In the genomic region with DNA sequence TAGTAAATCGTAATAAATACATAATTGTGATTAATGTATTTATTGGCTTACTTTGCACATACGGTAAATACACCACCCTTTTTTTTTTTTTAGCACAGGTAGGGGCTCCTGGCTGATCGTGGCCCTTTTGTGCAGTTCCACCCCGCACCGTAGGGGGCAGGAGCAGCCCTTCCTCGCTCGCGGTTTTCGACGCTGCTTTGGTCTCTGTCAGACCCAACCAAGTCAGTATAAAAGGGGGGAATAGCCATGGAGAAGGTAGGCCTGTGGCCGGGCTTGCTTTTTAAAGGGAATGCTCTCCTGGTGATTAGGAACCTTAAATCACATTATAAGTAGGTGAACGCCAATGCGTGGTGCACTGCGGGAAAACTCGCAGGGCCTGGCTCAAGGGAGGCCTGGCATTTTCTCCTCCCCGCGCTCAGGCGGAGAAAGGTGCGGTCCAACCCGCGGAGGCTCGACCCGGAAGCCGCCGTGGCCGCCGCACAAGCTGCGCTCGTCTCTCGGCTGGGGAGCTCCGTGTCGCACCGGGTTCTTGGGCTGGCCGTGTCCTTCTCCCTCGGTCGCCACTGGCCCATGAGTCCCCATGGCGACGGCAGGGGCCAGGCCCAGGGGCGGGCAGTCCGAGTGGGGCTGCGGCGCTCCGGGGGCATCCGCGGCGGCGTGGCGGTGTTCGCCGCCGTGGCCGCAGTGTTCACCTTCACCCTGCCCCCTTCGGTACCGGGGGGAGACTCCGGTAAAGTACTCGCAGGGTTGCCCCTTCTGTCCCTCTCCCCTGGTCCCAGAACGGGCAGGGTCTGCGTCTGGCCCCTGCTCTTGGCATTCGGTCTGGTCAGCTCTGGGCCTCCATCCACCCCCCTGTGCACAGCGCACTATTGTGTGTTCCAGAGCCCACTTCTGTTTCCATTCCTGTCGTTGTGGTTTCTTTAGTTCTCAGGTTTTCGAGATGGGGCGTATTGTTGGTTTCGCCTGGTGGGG, we compare ENCODE assay signal across 8 cellular contexts. TPM values are rescaled to one million over a fixed set of nuclear protein-coding genes. Genes with fewer than 3 reads are reported as not detected.
DNase-seq lines count a peak whose midpoint lies in the region; TF ChIP-seq lines count a peak whose summit lies in the region.

A gene (plus strand): TSS at position 454 of the 972 bp plus-strand sequence. CDS start 117 bp downstream, at position 571.

- peak within 1 kb of the TSS; percentile 91 for H3K27ac Mint-ChIP-seq in Caco-2 (ENCODE audit: unreplicated experiment)

- peak within 1 kb of the TSS; percentile 69 for H2BK120ac ChIP-seq in mesenchymal stem cell (ENCODE audit: low read depth, low read length)

- peaks cover 7% of the 10 kb centered on the region for H3K4me1 Mint-ChIP-seq in Caco-2 (ENCODE audit: low read depth, unreplicated experiment)

- H3K27me3 Mint-ChIP-seq in Caco-2 (ENCODE audit: insufficient read depth, unreplicated experiment) = no peaks in the 10 kb centered on the region

- TF ChIP-seq CTCF in Caco-2 (IDR thresholded peaks at IDR 0.05; ENCODE audit: insufficient read depth in 1 of 2, low read depth in 1 of 2, low read length in 1 of 2, severe bottlenecking in 1 of 2, unreplicated experiment in 1 of 2) (peak; percentile 87 to 89), GM20000 (IDR thresholded peaks at IDR 0.05; ENCODE audit: extremely low read depth, missing control alignments) (peak; percentile 81)

- H4K91ac ChIP-seq in mesenchymal stem cell (ENCODE audit: low read length) = peak within 1 kb of the TSS; percentile 95

- H3K14ac ChIP-seq in mesenchymal stem cell (ENCODE audit: low read length in 2 of 2) = peak within 1 kb of the TSS; percentile 41 to 98

- DNase-seq in Caco-2 (peak; percentile 90 to 95), GM20000 (ENCODE audit: low spot score) (peak; percentile 93), HT-29 (ENCODE audit: low spot score) (peak; percentile 90), mesenchymal stem cell (peak; percentile 91)
- DNase-seq in NK-92 treated with Interleukin-12 subunit alpha and Interleukin-12 subunit beta, amount 100 ng/mL, for 24 hours (lab: John Stamatoyannopoulos, UW) = peak; percentile 71
- DNase-seq in activated CD8-positive, alpha-beta memory T cell treated with anti-CD3 and anti-CD28 coated beads for 4 hours (ENCODE audit: low read depth in 2 of 2) = peak; percentile 82 to 85
- DNase-seq in stimulated activated CD8-positive, alpha-beta memory T cell treated with anti-CD3 and anti-CD28 coated beads, Interleukin-12 subunit alpha, Interleukin-12 subunit beta, amount 100 ng/mL, for 4 hours (ENCODE audit: low read depth) = peak; percentile 80

- peak within 1 kb of the TSS; percentile 82 to 94 for H3K18ac ChIP-seq in mesenchymal stem cell (ENCODE audit: low read depth in 1 of 2, low read length in 2 of 2)

- H3K4ac ChIP-seq in mesenchymal stem cell (ENCODE audit: low read depth in 1 of 2, low read length in 2 of 2) = peak within 1 kb of the TSS; percentile 94 to 95

- H2BK15ac ChIP-seq in mesenchymal stem cell (ENCODE audit: low read depth, poor library complexity, severe bottlenecking) = peak within 1 kb of the TSS; percentile 82

- peak within 1 kb of the TSS; percentile 99 for H3K9ac ChIP-seq in endocrine pancreas (ENCODE audit: control insufficient read depth, insufficient read depth, low read length)
- H3K9ac ChIP-seq in mesenchymal stem cell (ENCODE audit: low read length) = peak within 1 kb of the TSS; percentile 97

- H3K9me3 Mint-ChIP-seq in Caco-2 (ENCODE audit: unreplicated experiment) = no peaks in the 10 kb centered on the region

- CTCF ChIA-PET in Caco-2 (lab: Charles Lee) = interaction anchor here (0.7 to 1.0 kb wide), 5 partner anchors 11 to 87 kb away, joined by 3 to 5 read pairs (median 4); no protein-coding TSS in a partner anchor

- peak within 1 kb of the TSS; percentile 49 to 96 for H3K23ac ChIP-seq in mesenchymal stem cell (ENCODE audit: low read length in 2 of 2)

- BruUV-seq in Caco-2 (replicated peaks; lab: Mats Ljungman, UMichigan) = no TSS peak

- H4K8ac ChIP-seq in mesenchymal stem cell (ENCODE audit: low read length) = peak within 1 kb of the TSS; percentile 99

- H3K27me3 ChIP-seq in Caco-2 (replicated peaks; ENCODE audit: control insufficient read depth, insufficient read depth, low read length) (no peaks in the 10 kb centered on the region), endocrine pancreas (ENCODE audit: control insufficient read depth, insufficient read depth, low read length) (no peaks in the 10 kb centered on the region), mesenchymal stem cell (ENCODE audit: control insufficient read depth in 1 of 2, insufficient read depth in 1 of 2, low read length in 2 of 2) (peaks cover under 1 to 3% of the 10 kb centered on the region in 2 experiments)

- peak within 1 kb of the TSS; percentile 78 for H3K4me3 Mint-ChIP-seq in Caco-2 (ENCODE audit: unreplicated experiment)

- peaks cover 17% of the 10 kb centered on the region for H3K79me1 ChIP-seq in mesenchymal stem cell (replicated peaks; ENCODE audit: low read length, poor library complexity, severe bottlenecking)

- H2BK5ac ChIP-seq in mesenchymal stem cell (ENCODE audit: low read depth, low read length, poor library complexity, severe bottlenecking) = peak within 1 kb of the TSS; percentile 84

- no peaks in the 10 kb centered on the region for H3K36me3 ChIP-seq in Caco-2 (ENCODE audit: control insufficient read depth, insufficient read depth, low read length)
- H3K36me3 ChIP-seq in endocrine pancreas (ENCODE audit: control insufficient read depth, insufficient read depth, low read length) = no peaks in the 10 kb centered on the region
- H3K36me3 ChIP-seq in mesenchymal stem cell (ENCODE audit: control insufficient read depth in 1 of 2, insufficient read depth in 2 of 2, low read depth in 1 of 2, low read length in 2 of 2) = no peaks in the 10 kb centered on the region

- intact Hi-C loops in Caco-2 (cut with micrococcal nuclease; ENCODE audit: unreplicated experiment) = no loop called here

- H2AFZ ChIP-seq in mesenchymal stem cell (ENCODE audit: low read depth, low read length) = peak within 1 kb of the TSS; percentile 100

- peak within 1 kb of the TSS; percentile 64 for H3K27ac ChIP-seq in mesenchymal stem cell (ENCODE audit: low read length, poor library complexity, severe bottlenecking)

- H3K36me3 Mint-ChIP-seq in Caco-2 (ENCODE audit: insufficient read depth, unreplicated experiment) = no peaks in the 10 kb centered on the region

- H2AK5ac ChIP-seq in mesenchymal stem cell (ENCODE audit: low read length, severe bottlenecking) = no peak within 1 kb of the TSS

- POLR2A ChIA-PET in Caco-2 (lab: Charles Lee) = interaction anchor here (0.5 to 1.0 kb wide), 2 partner anchors 13 to 18 kb away, joined by 3 to 4 read pairs; no protein-coding TSS in a partner anchor

- H3K9me3 ChIP-seq in Caco-2 (no peaks in the 10 kb centered on the region), endocrine pancreas (ENCODE audit: control insufficient read depth, low read length) (no peaks in the 10 kb centered on the region), mesenchymal stem cell (ENCODE audit: control insufficient read depth, low read length) (no peaks in the 10 kb centered on the region)

- H3K4me1 ChIP-seq in Caco-2 (peaks cover 12% of the 10 kb centered on the region; the same call in 1 of the 2 replicates), endocrine pancreas (ENCODE audit: control insufficient read depth, insufficient read depth, low read length) (peaks cover 22% of the 10 kb centered on the region), mesenchymal stem cell (ENCODE audit: control insufficient read depth, insufficient read depth, low read depth, low read length) (peaks cover 4% of the 10 kb centered on the region)

- peak within 1 kb of the TSS; percentile 86 for H3K4me3 ChIP-seq in Caco-2 (ENCODE audit: low read depth, low read length)
- peak within 1 kb of the TSS; percentile 95 for H3K4me3 ChIP-seq in endocrine pancreas (ENCODE audit: control insufficient read depth, insufficient read depth, low read length)
- peak within 1 kb of the TSS; percentile 97 to 100 for H3K4me3 ChIP-seq in mesenchymal stem cell (ENCODE audit: insufficient read depth in 1 of 2, low read depth in 1 of 2, low read length in 2 of 2)

- WGBS in mesenchymal stem cell = 1% methylated on average over 57 of the region's 64 CpGs

- H3K4me2 ChIP-seq in mesenchymal stem cell (ENCODE audit: low read length, poor library complexity, severe bottlenecking) = peak within 1 kb of the TSS; percentile 57

- H2BK12ac ChIP-seq in mesenchymal stem cell (ENCODE audit: low read length in 2 of 2) = peak within 1 kb of the TSS; percentile 71 to 96

RNA-seq across cellular contexts. Expression of the gene that starts here (rescaled TPM):
- total RNA-seq in Caco-2 (2022) = 24.6 and 32.3 TPM in 2 replicates
- 12.2 and 19.0 TPM in 2 replicates for total RNA-seq in HT-29 (2014; rRNA removed; shearing (Covaris generic))
- 15.2 TPM for polyA plus RNA-seq in mesenchymal stem cell (2013, experiment 1 of 2)
- 16.4 TPM for polyA plus RNA-seq in mesenchymal stem cell (2013, experiment 2 of 2)

Comparison
In these comparisons a context has a peak if more than half of its experiments do, and no peak if none do; other contexts are left out.
1. Peak in every context shown above with its lines: DNase-seq, H3K4me3 ChIP-seq and H3K27ac ChIP-seq.